ENCODE assay signal across 9 cellular contexts in the genomic region with DNA sequence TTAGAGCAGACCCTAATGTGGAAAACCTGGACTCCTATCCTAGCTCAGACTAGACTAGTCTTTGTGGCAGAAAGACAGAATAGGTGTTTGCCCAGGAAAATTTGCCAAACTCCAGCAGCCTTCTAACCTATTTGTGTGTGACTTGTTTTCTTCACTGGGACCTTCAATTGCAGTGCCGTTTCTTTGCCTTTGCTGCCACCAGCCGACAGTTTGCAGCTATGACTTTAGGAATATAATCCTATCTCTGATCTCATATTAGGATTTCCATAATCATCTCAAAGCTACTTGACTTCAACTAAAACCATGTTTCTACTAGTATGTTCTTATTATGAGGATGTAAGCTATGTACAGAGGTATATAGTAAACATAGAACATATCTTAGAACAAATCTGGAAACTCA.
DNase-seq lines count a peak whose midpoint lies in the region; ATAC-seq, FAIRE-seq and TF ChIP-seq lines count a peak whose summit lies in the region.
"Had no signal": no experiment of that assay in that cellular context is flagged by ENCODE, and none has a peak within 500 bp of the region (broad histone marks: within the 10 kb centered on the region; RNA-seq: fewer than 3 reads in every experiment).

No MANE protein-coding gene starts in this region.

- peak; percentile 78 for TF ChIP-seq RAD21 in HCT116 (IDR thresholded peaks at IDR 0.05; ENCODE audit: low read depth)

- no peaks in the 10 kb centered on the region for H3K27me3 Mint-ChIP-seq in effector memory CD8-positive, alpha-beta T cell

- 18 to 44% methylated on average over 2 of the region's 2 CpGs for WGBS in esophagus squamous epithelium, 2 donors
- 11 to 36% (median 25%) methylated on average over 2 of the region's 2 CpGs for WGBS in stomach, 5 donors

- no peak for TF ChIP-seq POLR2A in HCT116 (IDR thresholded peaks at IDR 0.05; ENCODE audit: borderline replicate concordance, extremely low read depth, insufficient read depth, insufficient read length)
- no peak for TF ChIP-seq POLR2A in esophagus squamous epithelium (IDR thresholded peaks at IDR 0.05)
- no peak for TF ChIP-seq POLR2A in stomach (IDR thresholded peaks at IDR 0.05)

- H3K79me2 ChIP-seq in HCT116 (ENCODE audit: insufficient read depth, low read length), result no peaks in the 10 kb centered on the region

- H3K27me3 ChIP-seq in HCT116 (ENCODE audit: insufficient read depth, low read length), result no peaks in the 10 kb centered on the region
- no peaks in the 10 kb centered on the region for H3K27me3 ChIP-seq in esophagus squamous epithelium
- no peaks in the 10 kb centered on the region for H3K27me3 ChIP-seq in stomach
- H3K27me3 ChIP-seq: SJSA1 had no signal

- H3K27ac ChIP-seq in HCT116 (ENCODE audit: low read depth, low read length) (no peak overlapping the region), RWPE1 (no peak overlapping the region), esophagus squamous epithelium (no peak overlapping the region), stomach (no peak overlapping the region)
- H3K27ac ChIP-seq: SJSA1 had no signal

- no peaks in the 10 kb centered on the region for H4K20me1 ChIP-seq in HCT116 (ENCODE audit: insufficient read depth)

- no peaks in the 10 kb centered on the region for H3K9me2 ChIP-seq in HCT116 (ENCODE audit: insufficient read depth)

- DNase-seq in D341Med (ENCODE audit: low spot score) (peak; percentile 57), HCT116 (ENCODE audit: low read depth, low spot score) (no peak), RWPE1 (ENCODE audit: low spot score) (peak; percentile 13), esophagus squamous epithelium (lab: John Stamatoyannopoulos, UW) (no peak), stomach (no peak), GM19239 (ENCODE audit: insufficient read length, low spot score) (no peak), 8988T (no peak)
- no peak for DNase-seq in effector memory CD8-positive, alpha-beta T cell

- H3K9me3 ChIP-seq in HCT116 (ENCODE audit: control insufficient read depth in 1 of 2, insufficient read depth in 1 of 2, low read depth in 1 of 2, low read length in 2 of 2) (no peaks in the 10 kb centered on the region), esophagus squamous epithelium (no peaks in the 10 kb centered on the region), stomach (no peaks in the 10 kb centered on the region)
- H3K9me3 ChIP-seq: SJSA1 had no signal

- no peak overlapping the region for H3K9ac ChIP-seq in HCT116 (ENCODE audit: low read length)

- CTCF ChIA-PET in HCT116 (lab: Charles Lee), result interaction anchor here (0.7 to 1.7 kb wide), 5 partner anchors 62 to 1751 kb away, joined by 3 to 8 read pairs (median 6); partner anchors contain the start of gene COX7B
- CTCF ChIA-PET in RWPE1 (lab: Yijun Ruan, JAX), result interaction anchor here (0.5 to 1.5 kb wide), 4 partner anchors 14 to 1747 kb away, joined by 3 to 6 read pairs (median 4); partner anchors contain the start of gene COX7B

- intact Hi-C loops in HCT116 (cut with micrococcal nuclease) (loop anchor here (2.0 to 5.0 kb wide), 3 partner anchors 867 to 1751 kb away; no protein-coding TSS in a partner anchor), esophagus squamous epithelium (cut with DNase I) (loop anchor here (10.0 kb wide), 1 partner anchor 125 kb away; no protein-coding TSS in a partner anchor), stomach (cut with DNase I; ENCODE audit: low total_unique reads) (no loop called here)

- no peak overlapping the region for H3K4me2 ChIP-seq in HCT116 (ENCODE audit: low read length)

- TF ChIP-seq CTCF in HCT116 (IDR thresholded peaks at IDR 0.05 in 2 of 3, conservative IDR thresholded peaks at IDR 0.05 in 1 of 3; ENCODE audit: borderline replicate concordance in 1 of 3, insufficient read depth in 1 of 3, low read depth in 2 of 3, low read length in 2 of 3), result peak; percentile 46 to 63 (median 51); a peak in 4 of 6 replicates
- peak; percentile 41 for TF ChIP-seq CTCF in RWPE1 (conservative IDR thresholded peaks at IDR 0.05; ENCODE audit: low read depth)
- peak in 4 of 6 experiments; percentile 32 to 64 (median 37) for TF ChIP-seq CTCF in esophagus squamous epithelium (IDR thresholded peaks at IDR 0.05)
- TF ChIP-seq CTCF in stomach (IDR thresholded peaks at IDR 0.05), result peak in 4 of 7 experiments; percentile 7 to 41 (median 26)

- H2AFZ ChIP-seq in HCT116 (ENCODE audit: low read depth, low read length, poor library complexity, severe bottlenecking), result no peak overlapping the region

- no TSS peak for BruUV-seq in HCT116 (replicated peaks; lab: Mats Ljungman, UMichigan)

- POLR2A ChIA-PET in HCT116 (lab: Charles Lee), result no interaction called here
- POLR2A ChIA-PET in RWPE1 (lab: Yijun Ruan, JAX; ENCODE audit: low non-redundant PET), result no interaction called here

- FAIRE-seq in GM19239 (lab: Jason Lieb, UNC), result no peak

- H3K4me3 Mint-ChIP-seq in effector memory CD8-positive, alpha-beta T cell, result no peak overlapping the region

- TF ChIP-seq EP300 in stomach (IDR thresholded peaks at IDR 0.05), result no peak

- H3K4me1 ChIP-seq in HCT116 (ENCODE audit: control insufficient read depth in 1 of 2, insufficient read depth in 2 of 2, low read length in 2 of 2) (peaks cover under 1 to 3% of the 10 kb centered on the region in 2 experiments; a peak in 2 of 4 replicates), esophagus squamous epithelium (peaks cover 0 to under 1% (median 0%) of the 10 kb centered on the region in 3 donors), stomach (no peaks in the 10 kb centered on the region)
- H3K4me1 ChIP-seq: SJSA1 had no signal

- RAD21 ChIA-PET in HCT116 (lab: Charles Lee; ENCODE audit: low non-redundant PET in 1 of 2, low total read pairs in 2 of 2, uncharacterized antibody in 2 of 2, unreplicated experiment in 2 of 2), result interaction anchor here in 1 of 2 experiments (0.6 to 1.1 kb wide), 2 partner anchors 120 to 389 kb away, joined by 3 to 11 read pairs; partner anchors contain the start of gene ATP7A

- no peaks in the 10 kb centered on the region for H3K36me3 ChIP-seq in HCT116 (ENCODE audit: control insufficient read depth in 1 of 2, insufficient read depth in 2 of 2, low read length in 2 of 2)
- H3K36me3 ChIP-seq in esophagus squamous epithelium, result peaks cover 0 to 5% (median 0%) of the 10 kb centered on the region in 3 donors
- H3K36me3 ChIP-seq in stomach, result peaks cover 0 to 6% (median 0%) of the 10 kb centered on the region in 4 donors
- H3K36me3 ChIP-seq: SJSA1 had no signal

- no peaks in the 10 kb centered on the region for H3K9me3 Mint-ChIP-seq in effector memory CD8-positive, alpha-beta T cell

- no peak overlapping the region for H3K27ac Mint-ChIP-seq in effector memory CD8-positive, alpha-beta T cell

- peak; percentile 72 for ATAC-seq in HCT116
- no peak for ATAC-seq in effector memory CD8-positive, alpha-beta T cell (replicated peaks)

- H3K4me3 ChIP-seq in HCT116 (replicated peaks in 1 of 2; ENCODE audit: low read depth in 1 of 2, low read length in 2 of 2) (no peak overlapping the region), esophagus squamous epithelium (no peak overlapping the region), stomach (no peak overlapping the region)
- H3K4me3 ChIP-seq: SJSA1 had no signal

- H3K4me1 Mint-ChIP-seq in effector memory CD8-positive, alpha-beta T cell (ENCODE audit: low read depth in 2 of 2), result no peaks in the 10 kb centered on the region

- no peaks in the 10 kb centered on the region for H3K36me3 Mint-ChIP-seq in effector memory CD8-positive, alpha-beta T cell (ENCODE audit: insufficient read depth)

TF ChIP-seq in HCT116, 20 proteins besides CTCF, POLR2A, EP300 and RAD21:
- TF ChIP-seq, protein P1, sequence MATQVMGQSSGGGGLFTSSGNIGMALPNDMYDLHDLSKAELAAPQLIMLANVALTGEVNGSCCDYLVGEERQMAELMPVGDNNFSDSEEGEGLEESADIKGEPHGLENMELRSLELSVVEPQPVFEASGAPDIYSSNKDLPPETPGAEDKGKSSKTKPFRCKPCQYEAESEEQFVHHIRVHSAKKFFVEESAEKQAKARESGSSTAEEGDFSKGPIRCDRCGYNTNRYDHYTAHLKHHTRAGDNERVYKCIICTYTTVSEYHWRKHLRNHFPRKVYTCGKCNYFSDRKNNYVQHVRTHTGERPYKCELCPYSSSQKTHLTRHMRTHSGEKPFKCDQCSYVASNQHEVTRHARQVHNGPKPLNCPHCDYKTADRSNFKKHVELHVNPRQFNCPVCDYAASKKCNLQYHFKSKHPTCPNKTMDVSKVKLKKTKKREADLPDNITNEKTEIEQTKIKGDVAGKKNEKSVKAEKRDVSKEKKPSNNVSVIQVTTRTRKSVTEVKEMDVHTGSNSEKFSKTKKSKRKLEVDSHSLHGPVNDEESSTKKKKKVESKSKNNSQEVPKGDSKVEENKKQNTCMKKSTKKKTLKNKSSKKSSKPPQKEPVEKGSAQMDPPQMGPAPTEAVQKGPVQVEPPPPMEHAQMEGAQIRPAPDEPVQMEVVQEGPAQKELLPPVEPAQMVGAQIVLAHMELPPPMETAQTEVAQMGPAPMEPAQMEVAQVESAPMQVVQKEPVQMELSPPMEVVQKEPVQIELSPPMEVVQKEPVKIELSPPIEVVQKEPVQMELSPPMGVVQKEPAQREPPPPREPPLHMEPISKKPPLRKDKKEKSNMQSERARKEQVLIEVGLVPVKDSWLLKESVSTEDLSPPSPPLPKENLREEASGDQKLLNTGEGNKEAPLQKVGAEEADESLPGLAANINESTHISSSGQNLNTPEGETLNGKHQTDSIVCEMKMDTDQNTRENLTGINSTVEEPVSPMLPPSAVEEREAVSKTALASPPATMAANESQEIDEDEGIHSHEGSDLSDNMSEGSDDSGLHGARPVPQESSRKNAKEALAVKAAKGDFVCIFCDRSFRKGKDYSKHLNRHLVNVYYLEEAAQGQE (IDR thresholded peaks at IDR 0.05; ENCODE audit: low read depth), result no peak
- no peak for TF ChIP-seq FOSL1 (IDR thresholded peaks at IDR 0.05; ENCODE audit: low read depth)

Comparison
In these comparisons a context has a peak if more than half of its experiments do, and no peak if none do; other contexts are left out.
1. DNase-seq: peak in D341Med (single experiment) and RWPE1 (single experiment); none in HCT116 (single experiment), esophagus squamous epithelium (single experiment), stomach (single experiment), GM19239 (single experiment), effector memory CD8-positive, alpha-beta T cell (0 of 3) and 8988T (single experiment).
2. Peak in every context shown above with its lines, with median percentiles within 50 percentile points of each other: CTCF ChIP-seq.